In genomic region chr1:10291705-10292104, GRCh38 we compare ENCODE assay signal across 17 cellular contexts.
"Had no signal": no experiment of that assay in that cellular context is flagged by ENCODE, and none has a peak within 500 bp of the region (broad histone marks: within the 10 kb centered on the region; RNA-seq: fewer than 3 reads in every experiment).

No MANE protein-coding gene starts in this region.

- H3K9me3 Mint-ChIP-seq: activated CD4-positive, alpha-beta memory T cell treated with anti-CD3 and anti-CD28 coated beads for 36 hours; activated naive CD4-positive, alpha-beta T cell treated with anti-CD3 and anti-CD28 coated beads, Interleukin-2, amount 10 ng/mL, durations not matched to agents 7 days and 5 days; activated T-cell treated with anti-CD3 and anti-CD28 coated beads, Interleukin-2, amount 50 U/mL, for 72 hours; memory B cell; nephron progenitor cell had no signal

- H3K27ac Mint-ChIP-seq: activated CD4-positive, alpha-beta memory T cell treated with anti-CD3 and anti-CD28 coated beads for 36 hours; activated naive CD4-positive, alpha-beta T cell treated with anti-CD3 and anti-CD28 coated beads, Interleukin-2, amount 10 ng/mL, durations not matched to agents 7 days and 5 days; memory B cell; nephron progenitor cell had no signal

- H3K4me3 ChIP-seq: cardiac muscle cell, heart left ventricle, sigmoid colon, tibial artery had no signal

- H3K27me3 Mint-ChIP-seq: activated CD4-positive, alpha-beta memory T cell treated with anti-CD3 and anti-CD28 coated beads for 36 hours; activated naive CD4-positive, alpha-beta T cell treated with anti-CD3 and anti-CD28 coated beads, Interleukin-2, amount 10 ng/mL, durations not matched to agents 7 days and 5 days; memory B cell had no signal

- H3K9me3 ChIP-seq: heart left ventricle, sigmoid colon, tibial artery had no signal

- H3K4me3 Mint-ChIP-seq: activated CD4-positive, alpha-beta memory T cell treated with anti-CD3 and anti-CD28 coated beads for 36 hours; activated naive CD4-positive, alpha-beta T cell treated with anti-CD3 and anti-CD28 coated beads, Interleukin-2, amount 10 ng/mL, durations not matched to agents 7 days and 5 days; activated T-cell treated with anti-CD3 and anti-CD28 coated beads, Interleukin-2, amount 50 U/mL, for 72 hours; memory B cell; nephron progenitor cell had no signal

- ATAC-seq: activated T-cell treated with anti-CD3 and anti-CD28 coated beads, Interleukin-2, amount 50 U/mL, for 72 hours; heart left ventricle; stimulated activated naive CD8-positive, alpha-beta T cell treated with anti-CD3 and anti-CD28 coated beads, Interleukin-15, Interleukin-2, amounts not matched to agents 100 U/mL and 50 U/mL, for 24 hours had no signal

- H3K27ac ChIP-seq: cardiac muscle cell, epithelial cell of prostate, heart left ventricle, sigmoid colon, tibial artery had no signal

- H3K4me1 Mint-ChIP-seq: activated naive CD4-positive, alpha-beta T cell treated with anti-CD3 and anti-CD28 coated beads, Interleukin-2, amount 10 ng/mL, durations not matched to agents 7 days and 5 days; memory B cell; nephron progenitor cell had no signal

- DNase-seq: activated CD4-positive, alpha-beta memory T cell treated with anti-CD3 and anti-CD28 coated beads for 36 hours; activated CD4-positive, alpha-beta T cell treated with anti-CD3 and anti-CD28 coated beads for 48 hours; activated effector memory CD4-positive, alpha-beta T cell treated with anti-CD3 and anti-CD28 coated beads, Interleukin-2, amount 50 U/mL, for 16 hours; activated naive CD4-positive, alpha-beta T cell treated with anti-CD3 and anti-CD28 coated beads, Interleukin-2, amount 10 ng/mL, durations not matched to agents 7 days and 5 days; activated T-cell treated with anti-CD3 and anti-CD28 coated beads, Interleukin-2, amount 50 U/mL, for 72 hours; heart left ventricle; nephron progenitor cell; nucleus accumbens; sigmoid colon; stimulated activated CD4-positive, alpha-beta T cell treated with anti-CD3 and anti-CD28 coated beads, Interleukin-4, amount 100 ng/mL, for 24 hours; stimulated activated naive CD8-positive, alpha-beta T cell treated with anti-CD3 and anti-CD28 coated beads, Interleukin-15, Interleukin-2, amounts not matched to agents 100 U/mL and 50 U/mL, for 24 hours; tibial artery had no signal

- H3K27me3 ChIP-seq: cardiac muscle cell, heart left ventricle, sigmoid colon, tibial artery had no signal

- FAIRE-seq: islet of Langerhans, urothelium cell line had no signal
